Comparison of ENCODE assay signal across 1 cellular context in genomic region chr5:161009194-161009593, GRCh38.
TF ChIP-seq lines count a peak whose summit lies in the region.

No MANE protein-coding gene starts in this region.

TF ChIP-seq in neural cell, 6 proteins besides CTCF, POLR2A, EP300 and RAD21 (continued from another document):
- TF ChIP-seq TAF1 (IDR thresholded peaks at IDR 0.05; ENCODE audit: low read depth), result no peak
- TF ChIP-seq SMC3 (conservative IDR thresholded peaks at IDR 0.05; ENCODE audit: poor library complexity), result no peak
- TF ChIP-seq MXI1 (conservative IDR thresholded peaks at IDR 0.05; ENCODE audit: poor library complexity, severe bottlenecking), result no peak
TF ChIP-seq in neural cell: peak in this region for 0.
